Comparison of ENCODE assay signal across 12 cellular contexts in the genomic region with DNA sequence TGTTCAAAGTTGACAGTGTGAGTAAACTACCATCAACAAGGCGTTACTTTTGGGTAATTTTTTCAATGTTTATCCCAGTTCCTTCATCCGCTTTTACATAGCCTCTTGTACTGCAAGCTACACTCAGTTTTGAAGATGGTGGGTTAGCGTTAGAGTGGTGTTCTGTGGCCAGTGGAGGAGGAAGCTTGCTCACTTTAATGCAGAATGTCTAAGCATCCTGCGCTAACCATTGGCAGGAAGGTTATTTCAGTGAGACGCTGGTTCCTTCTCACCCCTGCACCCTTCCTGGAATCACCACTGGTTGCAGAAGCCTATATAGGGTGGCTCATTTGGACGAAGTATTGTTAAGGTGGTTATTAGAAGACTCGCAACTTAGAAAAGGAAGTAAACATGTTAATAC.
DNase-seq lines count a peak whose midpoint lies in the region; ATAC-seq, FAIRE-seq and TF ChIP-seq lines count a peak whose summit lies in the region.
"Had no signal": no experiment of that assay in that cellular context is flagged by ENCODE, and none has a peak within 500 bp of the region (broad histone marks: within the 10 kb centered on the region; RNA-seq: fewer than 3 reads in every experiment).

No MANE protein-coding gene starts in this region.

- peaks cover 97% of the 10 kb centered on the region for H3F3A ChIP-seq in MM.1S (ENCODE audit: insufficient read depth, low read length)

- H3K9me1 ChIP-seq in K562 (ENCODE audit: control insufficient read depth, insufficient read depth, low read length), result no peaks in the 10 kb centered on the region

- H3K4me3 ChIP-seq in MM.1S (ENCODE audit: low read length), result peak overlapping the region; percentile 93
- no peak overlapping the region for H3K4me3 ChIP-seq in K562
- H3K4me3 ChIP-seq: A549, SK-N-MC had no signal

- TF ChIP-seq RAD21 in K562 (CRISPR knock-in tag; conservative IDR thresholded peaks at IDR 0.05 in 1 of 2, IDR thresholded peaks at IDR 0.05 in 1 of 2), result no peak

- peak; percentile 29 for ATAC-seq in activated CD4-positive, alpha-beta T cell treated with anti-CD3 and anti-CD28 coated beads for 36 hours
- no peak for ATAC-seq in K562
- peak; percentile 31 to 32 for ATAC-seq in stimulated activated naive B cell treated with anti-CD40 and anti-IgM and Interleukin-4, amounts not matched to agents 10 μg/mL and 1 μg/mL and 100 μg/mL, for 72 hours (replicated peaks)
- ATAC-seq in HG03439 (IDR thresholded peaks at IDR 0.05; ENCODE audit: unreplicated experiment), result no peak
- ATAC-seq: A549 had no signal

- H3K27me3 Mint-ChIP-seq in activated CD4-positive, alpha-beta T cell treated with anti-CD3 and anti-CD28 coated beads for 36 hours, result no peaks in the 10 kb centered on the region
- no peaks in the 10 kb centered on the region for H3K27me3 Mint-ChIP-seq in stimulated activated naive B cell treated with anti-CD40 and anti-IgM and Interleukin-4, amounts not matched to agents 10 μg/mL and 1 μg/mL and 100 μg/mL, for 72 hours

- H2AFZ ChIP-seq in MM.1S (ENCODE audit: low read length) (no peak overlapping the region), K562 (ENCODE audit: low read depth, low read length) (no peak overlapping the region)

- H3K4me3 Mint-ChIP-seq in activated CD4-positive, alpha-beta T cell treated with anti-CD3 and anti-CD28 coated beads for 36 hours, result no peak overlapping the region
- H3K4me3 Mint-ChIP-seq in stimulated activated naive B cell treated with anti-CD40 and anti-IgM and Interleukin-4, amounts not matched to agents 10 μg/mL and 1 μg/mL and 100 μg/mL, for 72 hours, result peak overlapping the region; percentile 77 to 86

- TF ChIP-seq CTCF in MM.1S (IDR thresholded peaks at IDR 0.05; ENCODE audit: low read length) (no peak), K562 (IDR thresholded peaks at IDR 0.05 in 2 of 3, conservative IDR thresholded peaks at IDR 0.05 in 1 of 3; ENCODE audit: insufficient read depth in 2 of 3, low read depth in 1 of 3, low read length in 3 of 3) (no peak)

- H3K9ac ChIP-seq in MM.1S (ENCODE audit: low read length), result peak overlapping the region; percentile 98
- H3K9ac ChIP-seq in K562 (ENCODE audit: insufficient read depth in 1 of 2, low read depth in 2 of 2, low read length in 2 of 2), result no peak overlapping the region

- H3K36me3 ChIP-seq in MM.1S (replicated peaks; ENCODE audit: insufficient read depth, low read length), result peaks cover 11% of the 10 kb centered on the region; the same call in 1 of the 2 replicates
- peaks cover 5% of the 10 kb centered on the region for H3K36me3 ChIP-seq in K562 (ENCODE audit: control insufficient read depth, insufficient read depth, low read length)
- H3K36me3 ChIP-seq: thoracic aorta had no signal

- H4K20me1 ChIP-seq in MM.1S (ENCODE audit: insufficient read depth, low read length) (no peaks in the 10 kb centered on the region), K562 (replicated peaks; ENCODE audit: control insufficient read depth, insufficient read depth, low read length) (no peaks in the 10 kb centered on the region; the same call in 1 of the 2 replicates)

- POLR2A ChIA-PET in activated CD4-positive, alpha-beta T cell treated with anti-CD3 and anti-CD28 coated beads for 36 hours (lab: Charles Lee), result interaction anchor here (0.9 to 5.7 kb wide), 5 partner anchors 10 to 59 kb away, joined by 3 to 34 read pairs (median 5); no protein-coding TSS in a partner anchor
- POLR2A ChIA-PET in K562 (lab: Yijun Ruan, JAX), result no interaction called here

- WGBS in K562 (ENCODE audit: insufficient coverage, low coverage, missing lambda C conversion rate), result 61% methylated on average over 7 of the region's 7 CpGs

- no peaks in the 10 kb centered on the region for H3K9me3 Mint-ChIP-seq in activated CD4-positive, alpha-beta T cell treated with anti-CD3 and anti-CD28 coated beads for 36 hours (ENCODE audit: low read depth)
- no peaks in the 10 kb centered on the region for H3K9me3 Mint-ChIP-seq in stimulated activated naive B cell treated with anti-CD40 and anti-IgM and Interleukin-4, amounts not matched to agents 10 μg/mL and 1 μg/mL and 100 μg/mL, for 72 hours

- no TSS peak for BruUV-seq in K562 (replicated peaks; lab: Mats Ljungman, UMichigan)

- peak overlapping the region; percentile 97 for H3K4me2 ChIP-seq in MM.1S (ENCODE audit: low read depth, low read length)
- H3K4me2 ChIP-seq in K562 (ENCODE audit: insufficient read depth, low read length), result no peak overlapping the region
- H3K4me2 ChIP-seq: A549 had no signal

- H3K27ac Mint-ChIP-seq in activated CD4-positive, alpha-beta T cell treated with anti-CD3 and anti-CD28 coated beads for 36 hours, result no peak overlapping the region
- H3K27ac Mint-ChIP-seq in stimulated activated naive B cell treated with anti-CD40 and anti-IgM and Interleukin-4, amounts not matched to agents 10 μg/mL and 1 μg/mL and 100 μg/mL, for 72 hours, result peak overlapping the region; percentile 98

- CTCF ChIA-PET in activated CD4-positive, alpha-beta T cell treated with anti-CD3 and anti-CD28 coated beads for 36 hours (lab: Charles Lee), result interaction anchor here (0.8 to 3.6 kb wide), 6 partner anchors 9 to 93 kb away, joined by 3 to 17 read pairs (median 4); no protein-coding TSS in a partner anchor
- CTCF ChIA-PET in K562 (lab: Yijun Ruan, JAX; ENCODE audit: low intra/inter-chr PET ratio), result no interaction called here

- TF ChIP-seq EP300 in K562 (IDR thresholded peaks at IDR 0.05; ENCODE audit: low read length), result no peak

- FAIRE-seq in K562 (lab: Jason Lieb, UNC), result no peak
- FAIRE-seq: A549 had no signal

- H3K9me2 ChIP-seq in MM.1S (replicated peaks; ENCODE audit: insufficient read depth, low read length), result no peaks in the 10 kb centered on the region

- no peaks in the 10 kb centered on the region for H3K27me3 ChIP-seq in MM.1S (replicated peaks; ENCODE audit: insufficient read depth, low read length)
- no peaks in the 10 kb centered on the region for H3K27me3 ChIP-seq in K562 (ENCODE audit: control insufficient read depth in 2 of 2, insufficient read depth in 2 of 2, low read length in 2 of 2)

- DNase-seq in activated CD4-positive, alpha-beta T cell treated with anti-CD3 and anti-CD28 coated beads for 36 hours, result peak; percentile 63
- DNase-seq in activated CD4-positive, alpha-beta T cell treated with anti-CD3 and anti-CD28 coated beads, Interleukin-2, amount 50 U/mL, for 1 hour, result no peak
- peak; percentile 62 for DNase-seq in MM.1S
- no peak for DNase-seq in K562 (ENCODE audit: extremely low read depth in 1 of 4, low spot score in 3 of 4)
- no peak for DNase-seq in stimulated activated naive B cell treated with anti-CD40 and anti-IgM and Interleukin-4, amounts not matched to agents 10 μg/mL and 1 μg/mL and 100 μg/mL, for 72 hours
- no peak for DNase-seq in G401 (ENCODE audit: low spot score)
- no peak for DNase-seq in NCI-H1694 (lab: John Stamatoyannopoulos, UW)

- H3K27ac ChIP-seq in MM.1S (ENCODE audit: low read length) (peak overlapping the region; percentile 99), K562 (ENCODE audit: extremely low read depth, low read depth, low read length) (no peak overlapping the region)
- H3K27ac ChIP-seq: A549, epithelial cell of prostate, SK-N-MC had no signal

- in situ Hi-C loops in K562 (cut with MboI), result no loop called here
- in situ Hi-C loops in G401 (cut with HindIII; ENCODE audit: low sequenced_read_pairs), result no loop called here

- intact Hi-C loops in activated CD4-positive, alpha-beta T cell treated with anti-CD3 and anti-CD28 coated beads for 36 hours (cut with DNase I, micrococcal nuclease), result loop anchor here in 1 of 2 experiments (5.0 to 10.0 kb wide), 2 partner anchors 146 to 298 kb away; no protein-coding TSS in a partner anchor
- intact Hi-C loops in K562 (cut with micrococcal nuclease), result loop anchor here (5.0 kb wide), 1 partner anchor 69 kb away; no protein-coding TSS in a partner anchor

- no peak for TF ChIP-seq POLR2A in K562 (conservative IDR thresholded peaks at IDR 0.05)

- H3K9me3 ChIP-seq in MM.1S (replicated peaks; ENCODE audit: insufficient read depth, low read length), result no peaks in the 10 kb centered on the region
- H3K9me3 ChIP-seq in K562 (replicated peaks; ENCODE audit: control insufficient read depth, insufficient read depth, low read depth, low read length), result 0 out of 2 replicates have a peak, but pooled peaks cover 3% of the 10 kb centered on the region
- H3K9me3 ChIP-seq: A549, thoracic aorta had no signal

- peaks cover 82% of the 10 kb centered on the region for H3K36me3 Mint-ChIP-seq in activated CD4-positive, alpha-beta T cell treated with anti-CD3 and anti-CD28 coated beads for 36 hours (ENCODE audit: low read depth)
- H3K36me3 Mint-ChIP-seq in stimulated activated naive B cell treated with anti-CD40 and anti-IgM and Interleukin-4, amounts not matched to agents 10 μg/mL and 1 μg/mL and 100 μg/mL, for 72 hours, result peaks cover 72 to 88% of the 10 kb centered on the region in 2 donors

- peaks cover 88% of the 10 kb centered on the region for H3K4me1 Mint-ChIP-seq in activated CD4-positive, alpha-beta T cell treated with anti-CD3 and anti-CD28 coated beads for 36 hours
- peaks cover 77 to 94% of the 10 kb centered on the region in 2 donors for H3K4me1 Mint-ChIP-seq in stimulated activated naive B cell treated with anti-CD40 and anti-IgM and Interleukin-4, amounts not matched to agents 10 μg/mL and 1 μg/mL and 100 μg/mL, for 72 hours

- H3K4me1 ChIP-seq in MM.1S (ENCODE audit: low read length) (peaks cover 60% of the 10 kb centered on the region), K562 (replicated peaks in 1 of 2; ENCODE audit: control insufficient read depth in 2 of 2, insufficient read depth in 2 of 2, low read length in 2 of 2) (peaks cover 7 to 56% of the 10 kb centered on the region in 2 experiments)
- H3K4me1 ChIP-seq: A549 had no signal

- H3K79me2 ChIP-seq in MM.1S (ENCODE audit: low read length), result peaks cover 95% of the 10 kb centered on the region
- peaks cover 12% of the 10 kb centered on the region; the same call in 1 of the 3 replicates for H3K79me2 ChIP-seq in K562 (ENCODE audit: control insufficient read depth, insufficient read depth, low read length)

TF ChIP-seq in K562, 482 proteins besides CTCF, POLR2A, EP300 and RAD21 (continues in another document):
- TF ChIP-seq TCF7L2 (IDR thresholded peaks at IDR 0.05; ENCODE audit: low read depth, low read length) (no peak), MTA1 (IDR thresholded peaks at IDR 0.05; ENCODE audit: borderline replicate concordance) (no peak), SMAD1 (IDR thresholded peaks at IDR 0.05; ENCODE audit: low read depth, low read length, partially characterized antibody) (no peak), MIER1 (IDR thresholded peaks at IDR 0.05; ENCODE audit: low read depth) (no peak), ASH1L (IDR thresholded peaks at IDR 0.05; ENCODE audit: borderline replicate concordance, low read depth, partially characterized antibody) (no peak), BHLHE40 (IDR thresholded peaks at IDR 0.05; ENCODE audit: low read length) (no peak)

Comparison
In these comparisons a context has a peak if more than half of its experiments do, and no peak if none do; other contexts are left out.
1. DNase-seq: peak in activated CD4-positive, alpha-beta T cell treated with anti-CD3 and anti-CD28 coated beads for 36 hours (single experiment) and MM.1S (single experiment); none in activated CD4-positive, alpha-beta T cell treated with anti-CD3 and anti-CD28 coated beads, Interleukin-2, amount 50 U/mL, for 1 hour (single experiment), K562 (0 of 4), stimulated activated naive B cell treated with anti-CD40 and anti-IgM and Interleukin-4, amounts not matched to agents 10 μg/mL and 1 μg/mL and 100 μg/mL, for 72 hours (single experiment), G401 (single experiment) and NCI-H1694 (single experiment).
2. ATAC-seq: peak in activated CD4-positive, alpha-beta T cell treated with anti-CD3 and anti-CD28 coated beads for 36 hours (single experiment) and stimulated activated naive B cell treated with anti-CD40 and anti-IgM and Interleukin-4, amounts not matched to agents 10 μg/mL and 1 μg/mL and 100 μg/mL, for 72 hours (2 of 2); none in K562 (single experiment) and HG03439 (single experiment).